In genomic region chr10:132575320-132576201, GRCh38 we compare ENCODE assay signal across 8 cellular contexts. TPM values are rescaled to one million over a fixed set of nuclear protein-coding genes. Genes with fewer than 3 reads are reported as not detected.
DNase-seq lines count a peak whose midpoint lies in the region; ATAC-seq and TF ChIP-seq lines count a peak whose summit lies in the region.

No MANE protein-coding gene starts in this region.

- no peaks in the 10 kb centered on the region for H3K9me3 ChIP-seq in RWPE2 (ENCODE audit: severe bottlenecking)
- no peaks in the 10 kb centered on the region for H3K9me3 ChIP-seq in esophagus muscularis mucosa
- H3K9me3 ChIP-seq in effector memory CD4-positive, alpha-beta T cell (ENCODE audit: control insufficient read depth, low read length): no peaks in the 10 kb centered on the region

- H3K27me3 ChIP-seq in RWPE2 (ENCODE audit: insufficient read depth, poor library complexity, severe bottlenecking) (no peaks in the 10 kb centered on the region), esophagus muscularis mucosa (no peaks in the 10 kb centered on the region)
- no peaks in the 10 kb centered on the region for H3K27me3 ChIP-seq in effector memory CD4-positive, alpha-beta T cell (replicated peaks; ENCODE audit: control insufficient read depth, insufficient read depth, low read length, poor library complexity, severe bottlenecking)

- H3K4me3 ChIP-seq in RWPE2 (ENCODE audit: severe bottlenecking): no peak overlapping the region
- H3K4me3 ChIP-seq in esophagus muscularis mucosa: peak overlapping the region; percentile 10 to 30 (median 20)
- no peak overlapping the region for H3K4me3 ChIP-seq in effector memory CD4-positive, alpha-beta T cell (ENCODE audit: insufficient read depth, low read depth, low read length, poor library complexity, severe bottlenecking)

- in situ Hi-C loops in GM13977 (cut with MboI; ENCODE audit: low pct_unique_long_range_greater_than_20kb, low sequenced_read_pairs, unreplicated experiment): no loop called here

- no peak for TF ChIP-seq EP300 in esophagus muscularis mucosa (IDR thresholded peaks at IDR 0.05)

- H3K27ac ChIP-seq in RWPE2 (ENCODE audit: poor library complexity, severe bottlenecking): peak overlapping the region; percentile 22
- peak overlapping the region; percentile 78 to 81 (median 80) for H3K27ac ChIP-seq in esophagus muscularis mucosa (replicated peaks in 1 of 4)
- H3K27ac ChIP-seq in effector memory CD4-positive, alpha-beta T cell (ENCODE audit: insufficient read depth, low read length, poor library complexity, severe bottlenecking): no peak overlapping the region

- H3K36me3 ChIP-seq in RWPE2 (ENCODE audit: low read depth): no peaks in the 10 kb centered on the region
- H3K36me3 ChIP-seq in esophagus muscularis mucosa: no peaks in the 10 kb centered on the region
- H3K36me3 ChIP-seq in effector memory CD4-positive, alpha-beta T cell (ENCODE audit: control insufficient read depth, insufficient read depth, low read length): no peaks in the 10 kb centered on the region

- WGBS in esophagus muscularis mucosa: 22% methylated on average over 11 of the region's 21 CpGs

- DNase-seq in A172 (ENCODE audit: low spot score): peak; percentile 60
- DNase-seq in GM13977 (ENCODE audit: low spot score): peak; percentile 68
- no peak for DNase-seq in RWPE2 (ENCODE audit: low spot score)
- no peak for DNase-seq in esophagus muscularis mucosa (ENCODE audit: extremely low spot score)
- DNase-seq in non-pigmented ciliary epithelial cell (ENCODE audit: low read depth): peak; percentile 38
- no peak for DNase-seq in effector memory CD4-positive, alpha-beta T cell
- no peak for DNase-seq in mesenteric fat pad (ENCODE audit: low spot score)

- TF ChIP-seq POLR2A in esophagus muscularis mucosa (IDR thresholded peaks at IDR 0.05; ENCODE audit: low read depth): no peak

- H3K4me1 ChIP-seq in RWPE2 (ENCODE audit: insufficient read depth, poor library complexity, severe bottlenecking): peaks cover 23% of the 10 kb centered on the region
- peaks cover 84 to 95% (median 90%) of the 10 kb centered on the region in 4 donors for H3K4me1 ChIP-seq in esophagus muscularis mucosa
- H3K4me1 ChIP-seq in effector memory CD4-positive, alpha-beta T cell (ENCODE audit: control insufficient read depth, insufficient read depth, low read length, poor library complexity, severe bottlenecking): peaks cover 21% of the 10 kb centered on the region

- intact Hi-C loops in esophagus muscularis mucosa (cut with DNase I): loop anchor here (5.0 kb wide), 2 partner anchors 33 to 113 kb away; no protein-coding TSS in a partner anchor

- TF ChIP-seq CTCF in GM13977 (IDR thresholded peaks at IDR 0.05; ENCODE audit: extremely low read depth, insufficient read depth, missing control alignments): no peak
- no peak for TF ChIP-seq CTCF in RWPE2 (IDR thresholded peaks at IDR 0.05; ENCODE audit: poor library complexity, severe bottlenecking)
- no peak for TF ChIP-seq CTCF in esophagus muscularis mucosa (IDR thresholded peaks at IDR 0.05)

- ATAC-seq in HG02884 (IDR thresholded peaks at IDR 0.05; ENCODE audit: unreplicated experiment) (peak; percentile 42), RWPE2 (ENCODE audit: low read depth) (no peak)

RNA-seq across cellular contexts. Expression of gene INPP5A, which starts 38.0 kb away (rescaled TPM):
- 13.1 and 15.7 TPM in 2 replicates for total RNA-seq in A172 (2014; rRNA removed; shearing (Covaris generic))
- total RNA-seq in esophagus muscularis mucosa (100 to 1,000 TPM; 234 to 301 (median 245) TPM), mesenteric fat pad (30.5 TPM)

Comparison
In these comparisons a context has a peak if more than half of its experiments do, and no peak if none do; other contexts are left out.
1. DNase-seq: peak in A172 (single experiment), GM13977 (single experiment) and non-pigmented ciliary epithelial cell (single experiment); none in RWPE2 (single experiment), esophagus muscularis mucosa (single experiment), effector memory CD4-positive, alpha-beta T cell (0 of 3) and mesenteric fat pad (single experiment).
2. H3K4me3 ChIP-seq: peak in esophagus muscularis mucosa (4 of 4); none in RWPE2 (single experiment) and effector memory CD4-positive, alpha-beta T cell (single experiment).